Comparison of ENCODE assay signal across 19 cellular contexts in the genomic region with DNA sequence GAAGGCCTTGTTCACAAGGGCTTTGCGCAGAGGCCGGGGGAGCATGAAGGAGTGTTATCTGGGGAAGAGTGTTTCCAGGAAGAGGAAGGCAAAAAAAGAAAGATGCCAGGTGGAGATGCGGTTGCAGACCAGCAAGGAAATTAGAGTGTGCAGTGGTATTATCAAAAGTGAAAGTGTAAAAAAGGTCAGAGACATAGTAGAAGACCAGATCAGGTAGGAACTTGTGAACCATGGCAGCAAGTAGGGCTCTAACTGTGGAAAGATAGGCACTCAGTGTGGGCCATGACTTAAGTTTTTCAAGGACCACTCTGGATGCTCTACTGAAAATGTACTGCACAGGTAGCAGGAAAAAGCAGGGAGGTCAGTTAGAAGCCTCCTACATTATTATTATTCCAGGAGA.
"Had no signal": no experiment of that assay in that cellular context is flagged by ENCODE, and none has a peak within 500 bp of the region (broad histone marks: within the 10 kb centered on the region; RNA-seq: fewer than 3 reads in every experiment).

No MANE protein-coding gene starts in this region.

- H3K4me3 Mint-ChIP-seq: activated CD4-positive, alpha-beta T cell treated with anti-CD3 and anti-CD28 coated beads, Interleukin-2, amount 10 ng/mL, durations not matched to agents 7 days and 5 days; activated naive CD4-positive, alpha-beta T cell treated with anti-CD3 and anti-CD28 coated beads, Interleukin-2, amount 50 U/mL, for 24 hours; naive B cell; stimulated activated memory B cell treated with anti-CD40 and anti-IgM and Interleukin-4, amounts not matched to agents 10 μg/mL and 1 μg/mL and 100 μg/mL, for 72 hours had no signal

- H3K4me1 ChIP-seq: colonic mucosa, sigmoid colon, stomach, suprapubic skin, tibial nerve had no signal

- H3K9me3 ChIP-seq: colonic mucosa, suprapubic skin had no signal

- H3K4me2 ChIP-seq: smooth muscle cell had no signal

- ATAC-seq: left lobe of liver; stimulated activated memory B cell treated with anti-CD40 and anti-IgM and Interleukin-4, amounts not matched to agents 10 μg/mL and 1 μg/mL and 100 μg/mL, for 72 hours had no signal

- H3K36me3 ChIP-seq: colonic mucosa, sigmoid colon, stomach, suprapubic skin, tibial nerve had no signal

- H3K27me3 ChIP-seq: colonic mucosa, stomach, tibial nerve had no signal

- H3K36me3 Mint-ChIP-seq: activated naive CD4-positive, alpha-beta T cell treated with anti-CD3 and anti-CD28 coated beads, Interleukin-2, amount 50 U/mL, for 24 hours; naive B cell; stimulated activated memory B cell treated with anti-CD40 and anti-IgM and Interleukin-4, amounts not matched to agents 10 μg/mL and 1 μg/mL and 100 μg/mL, for 72 hours had no signal

- H3K4me3 ChIP-seq: colonic mucosa, lung, sigmoid colon, smooth muscle cell, stomach, suprapubic skin, tibial nerve had no signal

- H3K27ac Mint-ChIP-seq: activated CD4-positive, alpha-beta T cell treated with anti-CD3 and anti-CD28 coated beads, Interleukin-2, amount 10 ng/mL, durations not matched to agents 7 days and 5 days; activated naive CD4-positive, alpha-beta T cell treated with anti-CD3 and anti-CD28 coated beads, Interleukin-2, amount 50 U/mL, for 24 hours; naive B cell; stimulated activated memory B cell treated with anti-CD40 and anti-IgM and Interleukin-4, amounts not matched to agents 10 μg/mL and 1 μg/mL and 100 μg/mL, for 72 hours had no signal

- H3K27ac ChIP-seq: colonic mucosa, sigmoid colon, stomach, suprapubic skin, tibial nerve had no signal

- DNase-seq: activated CD4-positive, alpha-beta T cell treated with anti-CD3 and anti-CD28 coated beads, Interleukin-2, amount 10 ng/mL, durations not matched to agents 7 days and 5 days; activated gamma-delta T cell treated with Interleukin-2 at 50 U/mL for 16 hours; activated T-cell treated with anti-CD3 and anti-CD28 coated beads, Interleukin-2, amount 50 U/mL, for 1 hour; colonic mucosa; erythroblast; foreskin fibroblast; kidney; naive B cell; occipital lobe; sigmoid colon; stimulated activated CD4-positive, alpha-beta T cell treated with anti-CD3 and anti-CD28 coated beads, Interleukin-15, amount 100 ng/mL, for 24 hours; stomach had no signal
